Comparison of ENCODE assay signal across 1 cellular context in the genomic region with DNA sequence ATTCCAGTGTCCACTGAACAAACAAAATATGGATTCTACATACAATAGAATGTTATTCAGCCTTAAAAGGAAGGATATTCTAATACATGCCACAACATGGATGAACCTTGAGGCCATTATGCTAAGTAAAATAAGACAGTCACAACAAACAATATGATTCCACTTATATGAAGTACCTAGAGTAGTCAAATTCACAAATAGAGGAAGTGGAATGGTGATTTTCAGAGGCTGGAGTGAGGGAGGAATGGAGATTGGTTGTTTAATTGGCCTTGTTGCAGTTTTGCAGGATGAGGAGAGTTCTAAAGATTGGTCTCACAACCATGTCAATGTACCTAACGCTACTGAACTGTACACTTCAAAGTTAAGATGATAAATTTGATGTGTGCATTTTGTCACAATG.
TF ChIP-seq lines count a peak whose summit lies in the region.

No MANE protein-coding gene starts in this region.

TF ChIP-seq in HepG2, 621 proteins besides CTCF, POLR2A, EP300 and RAD21 (continued from another document):
- no peak for TF ChIP-seq ZNF34 (CRISPR knock-in tag; IDR thresholded peaks at IDR 0.05; ENCODE audit: borderline replicate concordance)
- TF ChIP-seq, protein P1, sequence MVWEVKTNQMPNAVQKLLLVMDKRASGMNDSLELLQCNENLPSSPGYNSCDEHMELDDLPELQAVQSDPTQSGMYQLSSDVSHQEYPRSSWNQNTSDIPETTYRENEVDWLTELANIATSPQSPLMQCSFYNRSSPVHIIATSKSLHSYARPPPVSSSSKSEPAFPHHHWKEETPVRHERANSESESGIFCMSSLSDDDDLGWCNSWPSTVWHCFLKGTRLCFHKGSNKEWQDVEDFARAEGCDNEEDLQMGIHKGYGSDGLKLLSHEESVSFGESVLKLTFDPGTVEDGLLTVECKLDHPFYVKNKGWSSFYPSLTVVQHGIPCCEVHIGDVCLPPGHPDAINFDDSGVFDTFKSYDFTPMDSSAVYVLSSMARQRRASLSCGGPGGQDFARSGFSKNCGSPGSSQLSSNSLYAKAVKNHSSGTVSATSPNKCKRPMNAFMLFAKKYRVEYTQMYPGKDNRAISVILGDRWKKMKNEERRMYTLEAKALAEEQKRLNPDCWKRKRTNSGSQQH (CRISPR knock-in tag; IDR thresholded peaks at IDR 0.05; ENCODE audit: low read depth): no peak
TF ChIP-seq in HepG2: peak in this region for 0.
